15 cellular contexts compared by ENCODE assay signal in genomic region chr15:57972801-57973311, GRCh38.
"Had no signal": no experiment of that assay in that cellular context is flagged by ENCODE, and none has a peak within 500 bp of the region (broad histone marks: within the 10 kb centered on the region; RNA-seq: fewer than 3 reads in every experiment).

No MANE protein-coding gene starts in this region.

- ATAC-seq: activated T-cell treated with anti-CD3 and anti-CD28 coated beads, Interleukin-2, amount 50 U/mL, for 4 hours; natural killer cell; upper lobe of right lung had no signal

- DNase-seq: activated B cell treated with CpG ODN at 0.5 μM for 24 hours; activated CD4-positive, alpha-beta T cell treated with anti-CD3 and anti-CD28 coated beads for 4 hours; activated CD4-positive, alpha-beta T cell treated with anti-CD3 and anti-CD28 coated beads, Interleukin-2, amount 50 U/mL, for 48 hours; activated CD8-positive, alpha-beta memory T cell treated with anti-CD3 and anti-CD28 coated beads, Interleukin-2, amount 50 U/mL, for 48 hours; activated naive CD4-positive, alpha-beta T cell; activated T-cell treated with anti-CD3 and anti-CD28 coated beads, Interleukin-2, amount 50 U/mL, for 4 hours; effector memory CD4-positive, alpha-beta T cell; foreskin melanocyte; kidney; mammary epithelial cell; natural killer cell; sigmoid colon; stimulated activated CD4-positive, alpha-beta T cell treated with anti-CD3 and anti-CD28 coated beads, Interleukin-2, amount 100 ng/mL, for 48 hours; stimulated activated naive CD4-positive, alpha-beta T cell treated with Interleukin-2 at 50 U/mL for 16 hours; upper lobe of right lung had no signal
